28 cellular contexts compared by ENCODE assay signal in genomic region chr9:25226901-25227686, GRCh38.
"Had no signal": no experiment of that assay in that cellular context is flagged by ENCODE, and none has a peak within 500 bp of the region (broad histone marks: within the 10 kb centered on the region; RNA-seq: fewer than 3 reads in every experiment).

No MANE protein-coding gene starts in this region.

- H3K27me3 ChIP-seq: body of pancreas, heart left ventricle had no signal

- H3K27ac Mint-ChIP-seq: activated CD4-positive, alpha-beta memory T cell treated with anti-CD3 and anti-CD28 coated beads for 36 hours; activated CD4-positive, alpha-beta T cell treated with anti-CD3 and anti-CD28 coated beads for 36 hours; activated CD4-positive, alpha-beta T cell treated with anti-CD3 and anti-CD28 coated beads, Interleukin-2, amount 10 ng/mL, durations not matched to agents 24 days and 14 days; activated CD8-positive, alpha-beta memory T cell treated with anti-CD3 and anti-CD28 coated beads, Interleukin-2, amount 10 ng/mL, durations not matched to agents 7 days and 5 days; activated CD8-positive, alpha-beta T cell treated with anti-CD3 and anti-CD28 coated beads, Interleukin-2, amount 10 ng/mL, durations not matched to agents 7 days and 5 days; activated naive CD4-positive, alpha-beta T cell treated with anti-CD3 and anti-CD28 coated beads, Interleukin-2, amount 10 ng/mL, durations not matched to agents 7 days and 5 days; activated naive CD4-positive, alpha-beta T cell treated with anti-CD3 and anti-CD28 coated beads, Interleukin-2, amount 50 U/mL, for 72 hours; activated naive CD8-positive, alpha-beta T cell treated with anti-CD3 and anti-CD28 coated beads, Interleukin-2, amount 10 ng/mL, durations not matched to agents 7 days and 5 days; activated T-cell treated with anti-CD3 and anti-CD28 coated beads, Interleukin-2, amount 50 U/mL, for 72 hours; T-helper 17 cell; T-helper 2 cell treated with Interferon-gamma antibody and Interleukin-4, amounts not matched to agents 5 μg/mL and 100 μg/mL, for 36 hours had no signal

- ATAC-seq: activated CD4-positive, alpha-beta T cell treated with anti-CD3 and anti-CD28 coated beads for 36 hours; activated CD8-positive, alpha-beta memory T cell treated with anti-CD3 and anti-CD28 coated beads, Interleukin-2, amount 10 ng/mL, durations not matched to agents 7 days and 5 days; activated CD8-positive, alpha-beta T cell treated with anti-CD3 and anti-CD28 coated beads, Interleukin-2, amount 10 ng/mL, durations not matched to agents 7 days and 5 days; activated naive CD4-positive, alpha-beta T cell treated with anti-CD3 and anti-CD28 coated beads, Interleukin-2, amount 50 U/mL, for 72 hours; activated T-cell treated with anti-CD3 and anti-CD28 coated beads, Interleukin-2, amount 50 U/mL, for 72 hours; body of pancreas; esophagus mucosa; heart left ventricle; T-helper 17 cell had no signal

- H3K27ac ChIP-seq: body of pancreas, heart left ventricle, WERI-Rb-1 had no signal

- H3K4me3 ChIP-seq: body of pancreas, heart left ventricle had no signal

- H3K36me3 ChIP-seq: heart left ventricle, WERI-Rb-1 had no signal

- H3K4me1 ChIP-seq: body of pancreas, heart left ventricle had no signal

- H3K4me3 Mint-ChIP-seq: activated CD4-positive, alpha-beta memory T cell treated with anti-CD3 and anti-CD28 coated beads for 36 hours; activated CD4-positive, alpha-beta T cell treated with anti-CD3 and anti-CD28 coated beads for 36 hours; activated CD4-positive, alpha-beta T cell treated with anti-CD3 and anti-CD28 coated beads, Interleukin-2, amount 10 ng/mL, durations not matched to agents 24 days and 14 days; activated CD8-positive, alpha-beta memory T cell treated with anti-CD3 and anti-CD28 coated beads, Interleukin-2, amount 10 ng/mL, durations not matched to agents 7 days and 5 days; activated CD8-positive, alpha-beta T cell treated with anti-CD3 and anti-CD28 coated beads, Interleukin-2, amount 10 ng/mL, durations not matched to agents 7 days and 5 days; activated naive CD4-positive, alpha-beta T cell treated with anti-CD3 and anti-CD28 coated beads, Interleukin-2, amount 10 ng/mL, durations not matched to agents 7 days and 5 days; activated naive CD8-positive, alpha-beta T cell treated with anti-CD3 and anti-CD28 coated beads, Interleukin-2, amount 10 ng/mL, durations not matched to agents 7 days and 5 days; activated T-cell treated with anti-CD3 and anti-CD28 coated beads, Interleukin-2, amount 50 U/mL, for 72 hours; T-helper 17 cell; T-helper 2 cell treated with Interferon-gamma antibody and Interleukin-4, amounts not matched to agents 5 μg/mL and 100 μg/mL, for 36 hours had no signal

- DNase-seq: activated CD4-positive, alpha-beta memory T cell treated with anti-CD3 and anti-CD28 coated beads for 36 hours; activated CD4-positive, alpha-beta T cell treated with anti-CD3 and anti-CD28 coated beads for 36 hours; activated CD4-positive, alpha-beta T cell treated with anti-CD3 and anti-CD28 coated beads, Interleukin-2, amount 10 ng/mL, durations not matched to agents 24 days and 14 days; activated CD4-positive, CD25-positive, alpha-beta regulatory T cell; activated CD4-positive, CD25-positive, alpha-beta regulatory T cell treated with anti-CD3 and anti-CD28 coated beads, Interleukin-2, amount 50 U/mL, for 72 hours; activated CD8-positive, alpha-beta memory T cell treated with anti-CD3 and anti-CD28 coated beads, Interleukin-2, amount 10 ng/mL, durations not matched to agents 7 days and 5 days; activated CD8-positive, alpha-beta memory T cell treated with anti-CD3 and anti-CD28 coated beads, Interleukin-2, amount 50 U/mL, for 4 hours; activated CD8-positive, alpha-beta T cell treated with anti-CD3 and anti-CD28 coated beads, Interleukin-2, amount 10 ng/mL, durations not matched to agents 7 days and 5 days; activated gamma-delta T cell; activated naive CD4-positive, alpha-beta T cell; activated naive CD4-positive, alpha-beta T cell treated with anti-CD3 and anti-CD28 coated beads, Interleukin-2, amount 10 ng/mL, durations not matched to agents 7 days and 5 days; activated naive CD8-positive, alpha-beta T cell treated with anti-CD3 and anti-CD28 coated beads, Interleukin-2, amount 10 ng/mL, durations not matched to agents 7 days and 5 days; activated T-cell treated with anti-CD3 and anti-CD28 coated beads, Interleukin-2, amount 50 U/mL, for 1 hour; activated T-cell treated with anti-CD3 and anti-CD28 coated beads, Interleukin-2, amount 50 U/mL, for 72 hours; anterior cingulate cortex; body of pancreas; caudate nucleus; effector CD8-positive, alpha-beta T cell; foreskin fibroblast; glutamatergic neuron; heart left ventricle; T-helper 1 cell; T-helper 17 cell; T1000; WERI-Rb-1 had no signal

- H3K9me3 ChIP-seq: body of pancreas had no signal

- H3K4me1 Mint-ChIP-seq: activated CD4-positive, alpha-beta T cell treated with anti-CD3 and anti-CD28 coated beads for 36 hours; activated CD4-positive, alpha-beta T cell treated with anti-CD3 and anti-CD28 coated beads, Interleukin-2, amount 10 ng/mL, durations not matched to agents 24 days and 14 days; activated CD8-positive, alpha-beta memory T cell treated with anti-CD3 and anti-CD28 coated beads, Interleukin-2, amount 10 ng/mL, durations not matched to agents 7 days and 5 days; activated naive CD4-positive, alpha-beta T cell treated with anti-CD3 and anti-CD28 coated beads, Interleukin-2, amount 10 ng/mL, durations not matched to agents 7 days and 5 days; activated naive CD8-positive, alpha-beta T cell treated with anti-CD3 and anti-CD28 coated beads, Interleukin-2, amount 10 ng/mL, durations not matched to agents 7 days and 5 days; T-helper 17 cell had no signal

- H3K36me3 Mint-ChIP-seq: activated CD4-positive, alpha-beta memory T cell treated with anti-CD3 and anti-CD28 coated beads for 36 hours; activated CD8-positive, alpha-beta memory T cell treated with anti-CD3 and anti-CD28 coated beads, Interleukin-2, amount 10 ng/mL, durations not matched to agents 7 days and 5 days; activated naive CD4-positive, alpha-beta T cell treated with anti-CD3 and anti-CD28 coated beads, Interleukin-2, amount 10 ng/mL, durations not matched to agents 7 days and 5 days; activated naive CD8-positive, alpha-beta T cell treated with anti-CD3 and anti-CD28 coated beads, Interleukin-2, amount 10 ng/mL, durations not matched to agents 7 days and 5 days had no signal

- H3K27me3 Mint-ChIP-seq: activated CD4-positive, alpha-beta memory T cell treated with anti-CD3 and anti-CD28 coated beads for 36 hours; activated CD4-positive, alpha-beta T cell treated with anti-CD3 and anti-CD28 coated beads for 36 hours; activated CD4-positive, alpha-beta T cell treated with anti-CD3 and anti-CD28 coated beads, Interleukin-2, amount 10 ng/mL, durations not matched to agents 24 days and 14 days; activated CD8-positive, alpha-beta memory T cell treated with anti-CD3 and anti-CD28 coated beads, Interleukin-2, amount 10 ng/mL, durations not matched to agents 7 days and 5 days; activated naive CD4-positive, alpha-beta T cell treated with anti-CD3 and anti-CD28 coated beads, Interleukin-2, amount 10 ng/mL, durations not matched to agents 7 days and 5 days; activated naive CD8-positive, alpha-beta T cell treated with anti-CD3 and anti-CD28 coated beads, Interleukin-2, amount 10 ng/mL, durations not matched to agents 7 days and 5 days; T-helper 17 cell had no signal
